ENCODE assay signal across 8 cellular contexts in the genomic region with DNA sequence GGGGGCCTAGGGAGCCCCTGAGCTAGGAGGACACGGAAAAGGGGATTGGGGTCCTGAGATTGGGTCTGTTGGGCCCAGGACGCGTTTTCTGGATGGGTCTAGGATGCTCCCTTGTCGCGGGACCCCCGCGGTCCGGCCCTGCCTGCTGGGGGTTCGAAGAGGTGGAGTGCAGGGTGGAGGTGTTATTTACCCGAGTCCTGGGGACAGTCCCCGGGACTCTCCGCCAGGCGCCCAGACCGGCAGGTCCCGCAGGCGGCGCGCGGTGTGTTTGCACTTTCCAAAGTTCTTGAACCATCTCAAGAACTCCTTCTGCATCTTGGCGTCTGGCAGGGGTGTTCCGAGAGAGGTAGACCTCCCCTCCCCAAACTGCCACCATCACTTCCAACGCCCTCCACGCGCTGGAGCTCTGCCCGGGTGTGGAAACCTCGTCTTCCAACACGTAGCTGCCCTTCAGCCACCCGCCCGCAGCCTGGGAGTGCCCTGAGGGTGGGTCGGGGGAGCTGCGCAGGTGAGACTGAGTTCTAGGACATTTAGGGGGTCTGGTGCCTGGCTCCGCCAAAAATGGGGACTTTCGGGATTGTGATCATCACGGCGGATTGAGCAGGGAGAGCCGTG. TPM values are rescaled to one million over a fixed set of nuclear protein-coding genes. Genes with fewer than 3 reads are reported as not detected.
DNase-seq lines count a peak whose midpoint lies in the region; ATAC-seq and TF ChIP-seq lines count a peak whose summit lies in the region.

No MANE protein-coding gene starts in this region.

- peak overlapping the region; percentile 76 to 92 (median 84) for H3K4me3 Mint-ChIP-seq in CD4-positive, CD25-positive, alpha-beta regulatory T cell
- H3K4me3 Mint-ChIP-seq in activated naive CD8-positive, alpha-beta T cell treated with anti-CD3 and anti-CD28 coated beads, Interleukin-2, amount 50 U/mL, for 24 hours: peak overlapping the region; percentile 76

- no peak for TF ChIP-seq POLR2A in sigmoid colon (IDR thresholded peaks at IDR 0.05)

- peaks cover 0 to 30% (median 10%) of the 10 kb centered on the region in 4 donors for H3K4me1 Mint-ChIP-seq in CD4-positive, CD25-positive, alpha-beta regulatory T cell
- H3K4me1 Mint-ChIP-seq in activated naive CD8-positive, alpha-beta T cell treated with anti-CD3 and anti-CD28 coated beads, Interleukin-2, amount 50 U/mL, for 24 hours: peaks cover 39% of the 10 kb centered on the region

- peak overlapping the region; percentile 26 for H3K4me3 ChIP-seq in CD4-positive, CD25-positive, alpha-beta regulatory T cell (ENCODE audit: low read depth, low read length)
- H3K4me3 ChIP-seq in right cardiac atrium (ENCODE audit: low read length) (peak overlapping the region; percentile 76), sigmoid colon (peak overlapping the region; percentile 69 to 89 (median 80))

- peaks cover 88% of the 10 kb centered on the region for H3K27me3 Mint-ChIP-seq in CD4-positive, CD25-positive, alpha-beta regulatory T cell
- peaks cover 75% of the 10 kb centered on the region for H3K27me3 Mint-ChIP-seq in activated naive CD8-positive, alpha-beta T cell treated with anti-CD3 and anti-CD28 coated beads, Interleukin-2, amount 50 U/mL, for 24 hours

- no peaks in the 10 kb centered on the region for H3K36me3 Mint-ChIP-seq in CD4-positive, CD25-positive, alpha-beta regulatory T cell
- H3K36me3 Mint-ChIP-seq in activated naive CD8-positive, alpha-beta T cell treated with anti-CD3 and anti-CD28 coated beads, Interleukin-2, amount 50 U/mL, for 24 hours (ENCODE audit: low read depth): no peaks in the 10 kb centered on the region

- no peak for TF ChIP-seq EP300 in sigmoid colon (IDR thresholded peaks at IDR 0.05)

- no peak for ATAC-seq in CD4-positive, CD25-positive, alpha-beta regulatory T cell (ENCODE audit: low read depth in 2 of 2)
- ATAC-seq in GM21786 (IDR thresholded peaks at IDR 0.05; ENCODE audit: unreplicated experiment): peak; percentile 24
- ATAC-seq in activated naive CD8-positive, alpha-beta T cell treated with anti-CD3 and anti-CD28 coated beads, Interleukin-2, amount 50 U/mL, for 24 hours: peak; percentile 57
- peak; percentile 25 to 37 for ATAC-seq in right cardiac atrium

- under 1% methylated on average over 36 of the region's 36 CpGs for WGBS in right cardiac atrium
- WGBS in sigmoid colon, 2 donors: 1% methylated on average over 36 of the region's 36 CpGs

- DNase-seq in CD4-positive, CD25-positive, alpha-beta regulatory T cell: peak in 1 of 3 donors; percentile 16
- DNase-seq in NCI-H69 (lab: John Stamatoyannopoulos, UW): peak; percentile 34
- DNase-seq in activated naive CD8-positive, alpha-beta T cell treated with anti-CD3 and anti-CD28 coated beads, Interleukin-2, amount 50 U/mL, for 24 hours: peak; percentile 57
- DNase-seq in right cardiac atrium: peak; percentile 48 to 84 (median 80)
- peak; percentile 79 for DNase-seq in sigmoid colon
- DNase-seq in Kasumi-1 (lab: John Stamatoyannopoulos, UW): no peak
- DNase-seq in NCI-H1436 treated with DMSO at 0.1 percent for 48 hours (lab: John Stamatoyannopoulos, UW): no peak

- H3K27me3 ChIP-seq in CD4-positive, CD25-positive, alpha-beta regulatory T cell (ENCODE audit: control insufficient read depth, insufficient read depth, low read length): peaks cover 49% of the 10 kb centered on the region
- no peaks in the 10 kb centered on the region for H3K27me3 ChIP-seq in right cardiac atrium (ENCODE audit: control insufficient read depth, insufficient read depth)
- no peaks in the 10 kb centered on the region for H3K27me3 ChIP-seq in sigmoid colon

- no peak overlapping the region for H3K27ac Mint-ChIP-seq in CD4-positive, CD25-positive, alpha-beta regulatory T cell
- H3K27ac Mint-ChIP-seq in activated naive CD8-positive, alpha-beta T cell treated with anti-CD3 and anti-CD28 coated beads, Interleukin-2, amount 50 U/mL, for 24 hours: no peak overlapping the region

- peaks cover 0 to 2% (median 0%) of the 10 kb centered on the region in 7 donors for H3K9me3 Mint-ChIP-seq in CD4-positive, CD25-positive, alpha-beta regulatory T cell
- no peaks in the 10 kb centered on the region for H3K9me3 Mint-ChIP-seq in activated naive CD8-positive, alpha-beta T cell treated with anti-CD3 and anti-CD28 coated beads, Interleukin-2, amount 50 U/mL, for 24 hours

- intact Hi-C loops in right cardiac atrium (cut with DNase I): loop anchor here (2.0 to 10.0 kb wide), 8 partner anchors 49 to 263 kb away; no protein-coding TSS in a partner anchor
- intact Hi-C loops in sigmoid colon (cut with DNase I): loop anchor here (5.0 kb wide), 1 partner anchor 282 kb away; no protein-coding TSS in a partner anchor

- peaks cover 23% of the 10 kb centered on the region for H3K4me1 ChIP-seq in CD4-positive, CD25-positive, alpha-beta regulatory T cell (ENCODE audit: control insufficient read depth, insufficient read depth, low read length, poor library complexity, severe bottlenecking)
- H3K4me1 ChIP-seq in right cardiac atrium (ENCODE audit: control insufficient read depth, insufficient read depth, low read length): peaks cover 3% of the 10 kb centered on the region
- peaks cover 0 to 33% (median 21%) of the 10 kb centered on the region in 4 donors for H3K4me1 ChIP-seq in sigmoid colon

- H3K36me3 ChIP-seq in CD4-positive, CD25-positive, alpha-beta regulatory T cell (ENCODE audit: control insufficient read depth, insufficient read depth, low read length): no peaks in the 10 kb centered on the region
- peaks cover 0 to 18% (median 0%) of the 10 kb centered on the region in 4 donors for H3K36me3 ChIP-seq in sigmoid colon

- H3K27ac ChIP-seq in CD4-positive, CD25-positive, alpha-beta regulatory T cell (ENCODE audit: insufficient read depth, low read length, poor library complexity, severe bottlenecking): no peak overlapping the region
- H3K27ac ChIP-seq in right cardiac atrium (ENCODE audit: low read length): peak overlapping the region; percentile 95
- H3K27ac ChIP-seq in sigmoid colon: peak overlapping the region; percentile 94 to 99 (median 98)

- H3K9me3 ChIP-seq in CD4-positive, CD25-positive, alpha-beta regulatory T cell (ENCODE audit: control insufficient read depth in 2 of 2, low read length in 2 of 2): no peaks in the 10 kb centered on the region
- H3K9me3 ChIP-seq in right cardiac atrium (ENCODE audit: control insufficient read depth, low read length) (no peaks in the 10 kb centered on the region), sigmoid colon (no peaks in the 10 kb centered on the region)

- TF ChIP-seq CTCF in sigmoid colon (IDR thresholded peaks at IDR 0.05): peak in 2 of 4 experiments; percentile 20 to 40

RNA-seq across cellular contexts. Expression of a gene that starts 0.6 kb away (rescaled TPM):
- total RNA-seq in CD4-positive, CD25-positive, alpha-beta regulatory T cell: not detected
- under 1 TPM in 2 of 4 donors, not detected in 2; 0.11 to 0.18 TPM for polyA plus RNA-seq in CD4-positive, CD25-positive, alpha-beta regulatory T cell
- total RNA-seq in right cardiac atrium (100 to 1,000 TPM; 298 to 502 (median 380) TPM), sigmoid colon (100 to 1,000 TPM; 328 to 857 (median 577) TPM)
- polyA plus RNA-seq in right cardiac atrium (269 TPM), sigmoid colon (10 to 100 TPM in 2 of 3 donors, 1 to 10 TPM in 1; 8.8 to 32.5 (median 18.6) TPM)

RNA-seq across cellular contexts. Expression of a gene that starts 25.9 kb away (rescaled TPM):
- total RNA-seq in CD4-positive, CD25-positive, alpha-beta regulatory T cell: not detected
- polyA plus RNA-seq in CD4-positive, CD25-positive, alpha-beta regulatory T cell: not detected
- 100 to 1,000 TPM; 179 to 233 (median 200) TPM for total RNA-seq in right cardiac atrium
- polyA plus RNA-seq in right cardiac atrium: 136 TPM
- 100 to 1,000 TPM in 1 of 4 donors, 10 to 100 TPM in 3; 81.8 to 142 (median 88.6) TPM for total RNA-seq in sigmoid colon
- polyA plus RNA-seq in sigmoid colon: 10 to 100 TPM in 1 of 3 donors, 1 to 10 TPM in 2; 4.6 to 12.8 (median 7.8) TPM

Comparison
In these comparisons a context has a peak if more than half of its experiments do, and no peak if none do; other contexts are left out.
1. ATAC-seq: peak in GM21786 (single experiment), activated naive CD8-positive, alpha-beta T cell treated with anti-CD3 and anti-CD28 coated beads, Interleukin-2, amount 50 U/mL, for 24 hours (single experiment) and right cardiac atrium (2 of 2); none in CD4-positive, CD25-positive, alpha-beta regulatory T cell (0 of 2).
2. DNase-seq: peak in NCI-H69 (single experiment), activated naive CD8-positive, alpha-beta T cell treated with anti-CD3 and anti-CD28 coated beads, Interleukin-2, amount 50 U/mL, for 24 hours (single experiment), right cardiac atrium (3 of 3) and sigmoid colon (single experiment); none in Kasumi-1 (0 of 2) and NCI-H1436 treated with DMSO at 0.1 percent for 48 hours (single experiment).
3. H3K4me3 ChIP-seq: peak in every context shown above with its lines; median percentile 80 in sigmoid colon; 76 in right cardiac atrium; 26 in CD4-positive, CD25-positive, alpha-beta regulatory T cell.
4. RNA of a gene that starts 0.6 kb away (total RNA-seq): 328 to 857 TPM in sigmoid colon and 298 to 502 TPM in right cardiac atrium; not detected in CD4-positive, CD25-positive, alpha-beta regulatory T cell (single experiment); every median in the first group is over 100 times any median in the second.
5. RNA of a gene that starts 25.9 kb away (total RNA-seq): 179 to 233 TPM in right cardiac atrium and 81.8 to 142 TPM in sigmoid colon; not detected in CD4-positive, CD25-positive, alpha-beta regulatory T cell (single experiment); every median in the first group is over 10 times any median in the second.